In genomic region chr12:125065021-125065752, GRCh38 we compare ENCODE assay signal across 8 cellular contexts. TPM values are rescaled to one million over a fixed set of nuclear protein-coding genes. Genes with fewer than 3 reads are reported as not detected.
DNase-seq lines count a peak whose midpoint lies in the region; ATAC-seq and TF ChIP-seq lines count a peak whose summit lies in the region.

Gene AACS (plus strand): TSS chr12:125065435. CDS start chr12:125065585, 150 bp downstream.

- ATAC-seq in GM19328 (IDR thresholded peaks at IDR 0.05; ENCODE audit: unreplicated experiment) (peak; percentile 93), HG03460 (IDR thresholded peaks at IDR 0.05; ENCODE audit: unreplicated experiment) (peak; percentile 94), memory B cell (ENCODE audit: low read depth) (peak; percentile 98)

- H3K9me3 Mint-ChIP-seq in CD14-positive monocyte = peaks cover 0 to 10% (median 6%) of the 10 kb centered on the region in 7 donors
- peaks cover 1% of the 10 kb centered on the region for H3K9me3 Mint-ChIP-seq in memory B cell

- H3K27ac Mint-ChIP-seq in CD14-positive monocyte = peak within 1 kb of the TSS in 3 of 7 donors; percentile 28 to 70 (median 53)
- no peak within 1 kb of the TSS for H3K27ac Mint-ChIP-seq in memory B cell

- H3K27ac ChIP-seq in effector memory CD4-positive, alpha-beta T cell (ENCODE audit: insufficient read depth, low read length, poor library complexity, severe bottlenecking) = peak within 1 kb of the TSS; percentile 57

- TF ChIP-seq CTCF in CD14-positive monocyte (IDR thresholded peaks at IDR 0.05) = no peak

- H3K36me3 Mint-ChIP-seq in CD14-positive monocyte (peaks cover 0 to 4% of the 10 kb centered on the region in 2 donors), memory B cell (no peaks in the 10 kb centered on the region)

- DNase-seq in CD14-positive monocyte (ENCODE audit: low spot score) = peak; percentile 70
- DNase-seq in NCI-H82 treated with DMSO at 0.1 percent for 48 hours (lab: John Stamatoyannopoulos, UW; ENCODE audit: unreplicated experiment) = peak; percentile 59
- DNase-seq in activated CD8-positive, alpha-beta memory T cell treated with anti-CD3 and anti-CD28 coated beads for 1 hour (ENCODE audit: extremely low read depth in 1 of 2, low read depth in 1 of 2) = peak; percentile 51 to 70
- DNase-seq in effector memory CD4-positive, alpha-beta T cell = peak; percentile 61 to 66 (median 62)
- DNase-seq in memory B cell (ENCODE audit: low spot score in 2 of 2) = peak; percentile 49 to 70
- peak; percentile 46 for DNase-seq in stimulated activated CD8-positive, alpha-beta memory T cell treated with anti-CD3 and anti-CD28 coated beads, Interleukin-12 subunit alpha, Interleukin-12 subunit beta, amount 100 ng/mL, for 24 hours (ENCODE audit: extremely low read depth)

- H3K27me3 Mint-ChIP-seq in CD14-positive monocyte (ENCODE audit: low read depth in 3 of 3) (peaks cover 16 to 20% (median 17%) of the 10 kb centered on the region in 3 donors), memory B cell (no peaks in the 10 kb centered on the region)

- H3K4me1 ChIP-seq in effector memory CD4-positive, alpha-beta T cell (ENCODE audit: control insufficient read depth, insufficient read depth, low read length, poor library complexity, severe bottlenecking) = peaks cover 10% of the 10 kb centered on the region

- H3K4me3 ChIP-seq in effector memory CD4-positive, alpha-beta T cell (ENCODE audit: insufficient read depth, low read depth, low read length, poor library complexity, severe bottlenecking) = peak within 1 kb of the TSS; percentile 84

- H3K4me3 Mint-ChIP-seq in CD14-positive monocyte (peak within 1 kb of the TSS; percentile 78 to 91), memory B cell (peak within 1 kb of the TSS; percentile 78)

- H3K9me3 ChIP-seq in effector memory CD4-positive, alpha-beta T cell (ENCODE audit: control insufficient read depth, low read length) = no peaks in the 10 kb centered on the region

- peaks cover 21% of the 10 kb centered on the region for H3K4me1 Mint-ChIP-seq in CD14-positive monocyte
- H3K4me1 Mint-ChIP-seq in memory B cell = peaks cover 11% of the 10 kb centered on the region

- intact Hi-C loops in CD14-positive monocyte (cut with micrococcal nuclease) = loop anchor here (1.0 to 5.0 kb wide), 3 partner anchors 14 to 73 kb away; partner anchors contain the start of gene BRI3BP (in 1 of the 2)

- H3K27me3 ChIP-seq in effector memory CD4-positive, alpha-beta T cell (replicated peaks; ENCODE audit: control insufficient read depth, insufficient read depth, low read length, poor library complexity, severe bottlenecking) = no peaks in the 10 kb centered on the region

- no peaks in the 10 kb centered on the region for H3K36me3 ChIP-seq in effector memory CD4-positive, alpha-beta T cell (ENCODE audit: control insufficient read depth, insufficient read depth, low read length)

RNA-seq across cellular contexts. Expression of gene AACS, which starts in this region (rescaled TPM):
- polyA plus RNA-seq in CD14-positive monocyte = 1 to 10 TPM; 5.1 to 7.9 TPM

Comparison
In these comparisons a context has a peak if more than half of its experiments do, and no peak if none do; other contexts are left out.
1. Peak in every context shown above with its lines: DNase-seq, ATAC-seq, H3K4me3 ChIP-seq and H3K27ac ChIP-seq.